Comparison of ENCODE assay signal across 11 cellular contexts in genomic region chr20:58131111-58131510, GRCh38.
DNase-seq lines count a peak whose midpoint lies in the region; TF ChIP-seq lines count a peak whose summit lies in the region.
"Had no signal": no experiment of that assay in that cellular context is flagged by ENCODE, and none has a peak within 500 bp of the region (broad histone marks: within the 10 kb centered on the region; RNA-seq: fewer than 3 reads in every experiment).

No MANE protein-coding gene starts in this region.

- no peak for TF ChIP-seq CTCF in right atrium auricular region (IDR thresholded peaks at IDR 0.05)

- H3K36me3 ChIP-seq in right atrium auricular region = no peaks in the 10 kb centered on the region

- H3K27ac ChIP-seq in right atrium auricular region (no peak overlapping the region), skin epidermis (peak overlapping the region in 14 of 21 experiments; percentile 6 to 72 (median 52))

- DNase-seq in H4 (ENCODE audit: low spot score) (peak; percentile 66), SW480 (ENCODE audit: low spot score) (peak; percentile 96), right atrium auricular region (ENCODE audit: low spot score) (peak; percentile 57), HCEC 1CT (no peak), T-helper 2 cell (no peak)
- no peak for DNase-seq in activated effector memory CD4-positive, alpha-beta T cell treated with Interleukin-2 at 50 U/mL for 16 hours
- DNase-seq in stimulated activated CD4-positive, alpha-beta T cell treated with anti-CD3 and anti-CD28 coated beads, Interleukin-15, amount 100 ng/mL, for 24 hours = no peak
- DNase-seq: mucosa of descending colon, NCI-H1105, T-helper 1 cell had no signal

- H3K9me3 ChIP-seq in right atrium auricular region = peaks cover 0 to 7% of the 10 kb centered on the region in 2 donors
- H3K9me3 ChIP-seq: mucosa of descending colon had no signal

- peaks cover 0 to 6% of the 10 kb centered on the region in 2 donors for H3K4me1 ChIP-seq in right atrium auricular region

- no peaks in the 10 kb centered on the region for H3K27me3 ChIP-seq in right atrium auricular region

- H3K4me3 ChIP-seq in right atrium auricular region = no peak overlapping the region
- H3K4me3 ChIP-seq in skin epidermis = no peak overlapping the region
- H3K4me3 ChIP-seq: mucosa of descending colon had no signal

Comparison
In these comparisons a context has a peak if more than half of its experiments do, and no peak if none do; other contexts are left out.
1. DNase-seq: peak in H4 (single experiment), SW480 (single experiment) and right atrium auricular region (single experiment); none in HCEC 1CT (single experiment), activated effector memory CD4-positive, alpha-beta T cell treated with Interleukin-2 at 50 U/mL for 16 hours (single experiment), stimulated activated CD4-positive, alpha-beta T cell treated with anti-CD3 and anti-CD28 coated beads, Interleukin-15, amount 100 ng/mL, for 24 hours (single experiment) and T-helper 2 cell (0 of 5).
2. H3K27ac ChIP-seq: peak in skin epidermis (14 of 21); none in right atrium auricular region (0 of 2).